Comparison of ENCODE assay signal across 1 cellular context in the genomic region with DNA sequence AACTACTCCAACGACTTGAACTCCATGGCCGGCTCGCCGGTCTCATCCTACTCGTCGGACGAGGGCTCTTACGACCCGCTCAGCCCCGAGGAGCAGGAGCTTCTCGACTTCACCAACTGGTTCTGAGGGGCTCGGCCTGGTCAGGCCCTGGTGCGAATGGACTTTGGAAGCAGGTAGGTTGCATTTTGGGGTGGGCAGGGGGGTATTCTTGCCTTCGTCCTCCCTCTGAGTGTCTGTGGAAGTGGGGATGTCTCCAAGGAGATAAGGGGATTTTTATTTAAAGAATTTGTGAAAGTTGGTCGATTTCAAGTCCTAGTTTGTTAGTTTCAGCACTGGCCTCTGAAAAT.
TF ChIP-seq lines count a peak whose summit lies in the region.

No MANE protein-coding gene starts in this region.

TF ChIP-seq in H1, 55 proteins besides CTCF, POLR2A, EP300 and RAD21:
- TF ChIP-seq RNF2 (IDR thresholded peaks at IDR 0.05; ENCODE audit: borderline replicate concordance, low read depth, low read length, missing control alignments, poor library complexity, severe bottlenecking) (peak; percentile 18), TCF12 (IDR thresholded peaks at IDR 0.05; ENCODE audit: low read depth, low read length) (no peak), BACH1 (IDR thresholded peaks at IDR 0.05; ENCODE audit: low read length) (no peak), SUZ12 (IDR thresholded peaks at IDR 0.05; ENCODE audit: low read length) (peak; percentile 82; the same call in 1 of the 2 replicates), EZH2 (IDR thresholded peaks at IDR 0.05; ENCODE audit: low read depth, low read length, severe bottlenecking) (peak; percentile 65)
